In genomic region chr9:79616971-79617370, GRCh38 we compare ENCODE assay signal across 18 cellular contexts.
"Had no signal": no experiment of that assay in that cellular context is flagged by ENCODE, and none has a peak within 500 bp of the region (broad histone marks: within the 10 kb centered on the region; RNA-seq: fewer than 3 reads in every experiment).

No MANE protein-coding gene starts in this region.

- H3K36me3 ChIP-seq: left lung, suprapubic skin, upper lobe of right lung had no signal

- H3K27ac ChIP-seq: epithelial cell of prostate, foreskin keratinocyte, left lung, suprapubic skin, upper lobe of right lung had no signal

- H3K27me3 ChIP-seq: dorsolateral prefrontal cortex, foreskin keratinocyte, left lung, suprapubic skin, upper lobe of right lung had no signal

- DNase-seq: activated B cell treated with CpG ODN at 0.5 μM for 24 hours; activated CD4-positive, alpha-beta memory T cell treated with anti-CD3 and anti-CD28 coated beads for 36 hours; activated CD4-positive, alpha-beta T cell treated with anti-CD3 and anti-CD28 coated beads for 4 hours; activated T-cell treated with anti-CD3 and anti-CD28 coated beads for 4 hours; amniotic stem cell; dorsolateral prefrontal cortex; endodermal cell; foreskin keratinocyte; kidney; left lung; stimulated activated CD4-positive, alpha-beta T cell treated with anti-CD3 and anti-CD28 coated beads, Interleukin-2, amount 100 ng/mL, for 24 hours; T-cell; upper lobe of right lung had no signal

- H3K4me3 ChIP-seq: dorsolateral prefrontal cortex, left lung, suprapubic skin, upper lobe of right lung had no signal

- H3K4me1 ChIP-seq: foreskin keratinocyte had no signal

- H3K4me3 Mint-ChIP-seq: activated B cell treated with CpG ODN at 0.5 μM for 24 hours; activated CD4-positive, alpha-beta memory T cell treated with anti-CD3 and anti-CD28 coated beads for 36 hours; activated naive CD8-positive, alpha-beta T cell; activated T-helper 1 cell treated with anti-CD3 and anti-CD28 coated beads, Interleukin-12 subunit alpha, Interleukin-12 subunit beta, Interleukin-2, Interleukin-4 antibody, amounts not matched to agents 30 ng/mL and 10 ng/mL and 1 ng/mL, durations not matched to agents 14 hours and 24 hours and 36 hours; endodermal cell; stimulated activated naive CD8-positive, alpha-beta T cell treated with anti-CD3 and anti-CD28 coated beads, Interleukin-15, Interleukin-2, amounts not matched to agents 100 ng/mL and 50 ng/mL, for 24 hours; T-cell had no signal

- H3K9me3 Mint-ChIP-seq: activated B cell treated with CpG ODN at 0.5 μM for 24 hours; activated CD4-positive, alpha-beta memory T cell treated with anti-CD3 and anti-CD28 coated beads for 36 hours; activated T-helper 1 cell treated with anti-CD3 and anti-CD28 coated beads, Interleukin-12 subunit alpha, Interleukin-12 subunit beta, Interleukin-2, Interleukin-4 antibody, amounts not matched to agents 30 ng/mL and 10 ng/mL and 1 ng/mL, durations not matched to agents 14 hours and 24 hours and 36 hours; endodermal cell; T-cell had no signal

- H3K27me3 Mint-ChIP-seq: activated B cell treated with CpG ODN at 0.5 μM for 24 hours; activated CD4-positive, alpha-beta memory T cell treated with anti-CD3 and anti-CD28 coated beads for 36 hours; activated naive CD8-positive, alpha-beta T cell; stimulated activated naive CD8-positive, alpha-beta T cell treated with anti-CD3 and anti-CD28 coated beads, Interleukin-15, Interleukin-2, amounts not matched to agents 100 ng/mL and 50 ng/mL, for 24 hours; T-cell had no signal

- H3K27ac Mint-ChIP-seq: activated B cell treated with CpG ODN at 0.5 μM for 24 hours; activated CD4-positive, alpha-beta memory T cell treated with anti-CD3 and anti-CD28 coated beads for 36 hours; activated naive CD8-positive, alpha-beta T cell; activated T-helper 1 cell treated with anti-CD3 and anti-CD28 coated beads, Interleukin-12 subunit alpha, Interleukin-12 subunit beta, Interleukin-2, Interleukin-4 antibody, amounts not matched to agents 30 ng/mL and 10 ng/mL and 1 ng/mL, durations not matched to agents 14 hours and 24 hours and 36 hours; endodermal cell; stimulated activated naive CD8-positive, alpha-beta T cell treated with anti-CD3 and anti-CD28 coated beads, Interleukin-15, Interleukin-2, amounts not matched to agents 100 ng/mL and 50 ng/mL, for 24 hours had no signal

- H3K9me3 ChIP-seq: left lung, suprapubic skin, upper lobe of right lung had no signal

- ATAC-seq: foreskin keratinocyte, left lung, T-cell, upper lobe of right lung had no signal
